9 cellular contexts compared by ENCODE assay signal in the genomic region with DNA sequence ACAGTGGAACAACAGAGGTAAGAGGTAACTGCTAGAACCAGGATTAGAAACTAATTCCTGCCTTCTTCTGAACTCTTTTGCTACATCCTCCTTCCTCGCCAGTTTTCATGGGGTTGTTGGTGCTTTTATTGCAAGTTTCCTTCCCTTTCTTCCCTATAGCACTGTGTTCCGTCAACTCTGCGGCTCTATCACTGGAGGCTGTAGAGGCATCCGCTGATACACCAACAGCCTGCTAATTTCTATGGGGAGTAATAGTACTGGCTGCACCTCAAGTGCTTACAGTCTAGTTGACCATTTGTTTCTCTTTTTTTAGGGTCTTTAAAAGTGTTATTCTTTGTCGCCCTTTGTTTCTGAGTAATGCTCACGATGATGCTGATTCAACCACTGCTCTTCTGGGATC. TPM values are rescaled to one million over a fixed set of nuclear protein-coding genes. Genes with fewer than 3 reads are reported as not detected.
DNase-seq lines count a peak whose midpoint lies in the region; ATAC-seq and TF ChIP-seq lines count a peak whose summit lies in the region.
"Had no signal": no experiment of that assay in that cellular context is flagged by ENCODE, and none has a peak within 500 bp of the region (broad histone marks: within the 10 kb centered on the region; RNA-seq: fewer than 3 reads in every experiment).

No MANE protein-coding gene starts in this region.

- peak overlapping the region; percentile 68 to 97 for H3K4me3 ChIP-seq in right atrium auricular region
- peak overlapping the region; percentile 45 for H3K4me3 ChIP-seq in endocrine pancreas (ENCODE audit: control insufficient read depth, insufficient read depth, low read length)
- peak overlapping the region; percentile 81 to 82 for H3K4me3 ChIP-seq in neutrophil (ENCODE audit: low read depth in 1 of 2, low read length in 1 of 2)

- H3K9ac ChIP-seq in endocrine pancreas (ENCODE audit: control insufficient read depth, insufficient read depth, low read length): peak overlapping the region; percentile 54

- no peak for DNase-seq in right atrium auricular region (ENCODE audit: low spot score)
- DNase-seq in Right ventricle myocardium inferior (ENCODE audit: missing footprints): no peak
- peak; percentile 35 for DNase-seq in OCI-M1 (lab: John Stamatoyannopoulos, UW)
- no peak for DNase-seq in NCI-H1930 (lab: John Stamatoyannopoulos, UW)
- no peak for DNase-seq in putamen (ENCODE audit: low spot score)

- TF ChIP-seq CTCF in right atrium auricular region (IDR thresholded peaks at IDR 0.05) (no peak), neutrophil (IDR thresholded peaks at IDR 0.05) (no peak)

- no peaks in the 10 kb centered on the region for H3K9me3 ChIP-seq in right atrium auricular region
- H3K9me3 ChIP-seq in endocrine pancreas (ENCODE audit: control insufficient read depth, low read length): no peaks in the 10 kb centered on the region
- peaks cover 3% of the 10 kb centered on the region for H3K9me3 ChIP-seq in neutrophil

- H3K36me3 ChIP-seq in right atrium auricular region (no peaks in the 10 kb centered on the region), endocrine pancreas (ENCODE audit: control insufficient read depth, insufficient read depth, low read length) (no peaks in the 10 kb centered on the region), neutrophil (peaks cover 8% of the 10 kb centered on the region)

- ATAC-seq in Right ventricle myocardium inferior (no peak), HG03139 (IDR thresholded peaks at IDR 0.05; ENCODE audit: unreplicated experiment) (no peak)

- H3K27ac ChIP-seq in right atrium auricular region (peak overlapping the region in 1 of 2 donors; percentile 77), neutrophil (no peak overlapping the region)

- H3K4me1 ChIP-seq in right atrium auricular region: peaks cover 0 to 19% of the 10 kb centered on the region in 2 donors
- H3K4me1 ChIP-seq in endocrine pancreas (ENCODE audit: control insufficient read depth, insufficient read depth, low read length): peaks cover 3% of the 10 kb centered on the region
- H3K4me1 ChIP-seq in neutrophil (ENCODE audit: control insufficient read depth in 1 of 2, insufficient read depth in 1 of 2, low read depth in 1 of 2, low read length in 1 of 2): peaks cover 14 to 16% of the 10 kb centered on the region in 2 experiments

- H3K27me3 ChIP-seq in right atrium auricular region (no peaks in the 10 kb centered on the region), endocrine pancreas (ENCODE audit: control insufficient read depth, insufficient read depth, low read length) (no peaks in the 10 kb centered on the region), neutrophil (no peaks in the 10 kb centered on the region)

- intact Hi-C loops in Right ventricle myocardium inferior (cut with DNase I): no loop called here

RNA-seq across cellular contexts. Expression of a gene that starts 0.8 kb away (rescaled TPM):
- total RNA-seq in right atrium auricular region (1 to 10 TPM; 2.3 to 2.5 TPM), Right ventricle myocardium inferior (2.0 TPM)

RNA-seq across cellular contexts. Expression of a gene that starts 20.6 kb away (rescaled TPM):
- 1 to 10 TPM in 1 of 2 donors, not detected in 1; 5.3 TPM for total RNA-seq in right atrium auricular region
- 1.4 TPM for total RNA-seq in Right ventricle myocardium inferior
- total RNA-seq: myocyte had no signal
